ENCODE assay signal across 8 cellular contexts in the genomic region with DNA sequence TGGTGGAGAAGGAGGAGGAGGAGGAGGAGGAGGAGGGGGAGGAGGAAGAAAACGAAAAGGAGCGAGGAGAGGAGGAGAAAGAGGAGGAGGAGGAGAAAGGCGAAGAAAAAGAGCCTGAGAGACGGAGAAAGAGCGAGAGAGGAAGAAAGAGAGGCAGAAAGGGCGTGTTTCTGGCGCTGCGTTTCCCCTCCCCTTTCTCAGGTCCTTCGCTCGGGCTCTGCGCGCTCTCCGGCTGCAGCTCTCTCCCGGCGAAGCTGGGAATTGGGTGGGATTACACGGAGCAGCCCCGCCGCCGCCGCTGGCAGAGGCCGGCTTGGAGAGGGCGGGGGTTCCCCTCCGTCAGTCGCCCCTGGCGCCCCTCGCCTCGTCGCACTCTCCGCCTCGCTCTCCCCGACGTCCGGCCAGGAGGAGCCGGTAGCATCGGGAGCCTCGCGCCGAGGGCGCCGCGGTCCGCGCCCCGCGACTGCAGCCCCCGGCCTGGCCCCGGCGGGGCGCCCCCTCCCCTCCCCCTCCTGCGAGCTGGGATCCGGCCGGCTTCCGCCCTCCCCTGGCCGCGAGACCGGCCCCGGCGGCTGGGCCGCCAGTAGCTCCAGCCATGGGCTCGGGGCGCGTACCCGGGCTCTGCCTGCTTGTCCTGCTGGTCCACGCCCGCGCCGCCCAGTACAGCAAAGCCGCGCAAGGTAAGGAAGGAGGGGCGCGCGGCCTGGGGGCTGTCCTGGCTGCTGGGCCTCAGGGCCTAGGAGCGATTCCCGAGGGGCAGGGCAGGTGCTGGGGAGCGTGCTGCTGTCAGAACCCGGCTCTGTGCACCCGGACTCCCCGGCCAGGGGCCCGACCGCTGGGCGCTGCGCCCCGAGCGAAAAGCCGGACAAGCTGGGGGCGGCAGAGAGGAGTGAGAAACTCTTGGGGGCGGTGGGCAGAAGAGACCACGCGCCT. TPM values are rescaled to one million over a fixed set of nuclear protein-coding genes. Genes with fewer than 3 reads are reported as not detected.
DNase-seq lines count a peak whose midpoint lies in the region; ATAC-seq and TF ChIP-seq lines count a peak whose summit lies in the region.

A gene (plus strand): TSS at position 133 of the 933 bp plus-strand sequence. CDS start 463 bp downstream, at position 596.

- H3K9ac ChIP-seq in PC-3 (ENCODE audit: low read length) (peak within 1 kb of the TSS; percentile 47; the same call in 1 of the 2 replicates), liver (ENCODE audit: low read depth in 1 of 2, low read length in 2 of 2) (no peak within 1 kb of the TSS)

- no peaks in the 10 kb centered on the region for H3K9me2 ChIP-seq in PC-3 (replicated peaks; ENCODE audit: low read length)

- POLR2A ChIA-PET in GM10248 (lab: Yijun Ruan, JAX) = no interaction called here
- POLR2A ChIA-PET in PC-3 (lab: Charles Lee; ENCODE audit: unreplicated experiment) = no interaction called here

- H3K9me3 Mint-ChIP-seq in dendritic cell treated with granulocyte-macrophage colony-stimulating factor and Interleukin-4, amounts not matched to agents 40 ng/mL and 50 ng/mL, for 4 days = no peaks in the 10 kb centered on the region

- TF ChIP-seq CTCF in GM10248 (IDR thresholded peaks at IDR 0.05; ENCODE audit: control extremely low read depth, extremely low read depth, low read depth, missing control alignments) = no peak
- TF ChIP-seq CTCF in PC-3 (conservative IDR thresholded peaks at IDR 0.05; ENCODE audit: low read depth, low read length) = no peak
- TF ChIP-seq CTCF in liver (IDR thresholded peaks at IDR 0.05; ENCODE audit: low read depth, low read length, missing input control) = no peak

- H3K27me3 Mint-ChIP-seq in dendritic cell treated with granulocyte-macrophage colony-stimulating factor and Interleukin-4, amounts not matched to agents 40 ng/mL and 50 ng/mL, for 4 days = peaks cover 85% of the 10 kb centered on the region

- peak within 1 kb of the TSS; percentile 76 for H3K4me3 ChIP-seq in PC-3 (ENCODE audit: low read length)
- H3K4me3 ChIP-seq in liver (ENCODE audit: low read depth in 1 of 3, low read length in 3 of 3) = peak within 1 kb of the TSS in 2 of 3 donors; percentile 55 to 57
- peak within 1 kb of the TSS; percentile 34 for H3K4me3 ChIP-seq in thymus (ENCODE audit: low read length)

- H3K27ac ChIP-seq in PC-3 (ENCODE audit: low read length) = no peak within 1 kb of the TSS
- H3K27ac ChIP-seq in liver (ENCODE audit: low read depth in 1 of 2, low read length in 2 of 2) = no peak within 1 kb of the TSS
- H3K27ac ChIP-seq in thymus (ENCODE audit: low read depth) = no peak within 1 kb of the TSS

- no peaks in the 10 kb centered on the region for H3K36me3 Mint-ChIP-seq in dendritic cell treated with granulocyte-macrophage colony-stimulating factor and Interleukin-4, amounts not matched to agents 40 ng/mL and 50 ng/mL, for 4 days (ENCODE audit: low read depth)

- WGBS in liver = 3% methylated on average over 89 of the region's 89 CpGs
- 2% methylated on average over 89 of the region's 89 CpGs for WGBS in thymus

- peak within 1 kb of the TSS; percentile 57 for H3K4me3 Mint-ChIP-seq in dendritic cell treated with granulocyte-macrophage colony-stimulating factor and Interleukin-4, amounts not matched to agents 40 ng/mL and 50 ng/mL, for 4 days

- H3K79me2 ChIP-seq in PC-3 (ENCODE audit: low read length) = no peaks in the 10 kb centered on the region

- CTCF ChIA-PET in GM10248 (lab: Yijun Ruan, JAX) = interaction anchor here (1.8 to 3.4 kb wide), 3 partner anchors 9 to 26 kb away, joined by 4 to 23 read pairs (median 23); no protein-coding TSS in a partner anchor
- CTCF ChIA-PET in PC-3 (lab: Charles Lee) = interaction anchor here (0.5 kb wide), 1 partner anchor 74 kb away, joined by 3 read pairs; no protein-coding TSS in a partner anchor

- H3K27me3 ChIP-seq in PC-3 (ENCODE audit: low read length) (no peaks in the 10 kb centered on the region), liver (ENCODE audit: control insufficient read depth in 4 of 4, insufficient read depth in 4 of 4, low read length in 3 of 4) (peaks cover 0 to 5% (median 0%) of the 10 kb centered on the region in 4 donors), thymus (ENCODE audit: control insufficient read depth, insufficient read depth) (peaks cover 54% of the 10 kb centered on the region)

- ATAC-seq in PC-3 (peak; percentile 71), GM18909 (IDR thresholded peaks at IDR 0.05; ENCODE audit: poor library complexity, unreplicated experiment) (no peak), GM19023 (IDR thresholded peaks at IDR 0.05; ENCODE audit: unreplicated experiment) (no peak)

- no peak within 1 kb of the TSS for H3K27ac Mint-ChIP-seq in dendritic cell treated with granulocyte-macrophage colony-stimulating factor and Interleukin-4, amounts not matched to agents 40 ng/mL and 50 ng/mL, for 4 days

- peaks cover 22% of the 10 kb centered on the region for H3K4me1 Mint-ChIP-seq in dendritic cell treated with granulocyte-macrophage colony-stimulating factor and Interleukin-4, amounts not matched to agents 40 ng/mL and 50 ng/mL, for 4 days (ENCODE audit: low read depth)

- peak; percentile 18 for DNase-seq in A172 (ENCODE audit: low spot score)
- DNase-seq in GM10248 (ENCODE audit: extremely low spot score) = peak; percentile 68
- DNase-seq in PC-3 = peak; percentile 10

- peak within 1 kb of the TSS; percentile 94 for H3K4me2 ChIP-seq in PC-3 (ENCODE audit: low read length)

- H3K36me3 ChIP-seq in PC-3 (ENCODE audit: low read depth, low read length) (no peaks in the 10 kb centered on the region), liver (ENCODE audit: control insufficient read depth in 4 of 4, insufficient read depth in 3 of 4, low read depth in 1 of 4, low read length in 3 of 4) (no peaks in the 10 kb centered on the region), thymus (ENCODE audit: control insufficient read depth, insufficient read depth) (no peaks in the 10 kb centered on the region)

- H3K4me1 ChIP-seq in PC-3 (ENCODE audit: insufficient read depth, low read length) (peaks cover 13% of the 10 kb centered on the region; the same call in 1 of the 2 replicates), liver (ENCODE audit: control insufficient read depth in 4 of 4, insufficient read depth in 4 of 4, low read length in 3 of 4) (peaks cover 9 to 17% (median 13%) of the 10 kb centered on the region in 4 donors), thymus (ENCODE audit: control insufficient read depth, insufficient read depth, low read length) (no peaks in the 10 kb centered on the region)

- H3K9me3 ChIP-seq in PC-3 (ENCODE audit: low read length) = no peaks in the 10 kb centered on the region
- no peaks in the 10 kb centered on the region for H3K9me3 ChIP-seq in liver (ENCODE audit: control insufficient read depth in 4 of 4, low read length in 3 of 4)
- H3K9me3 ChIP-seq in thymus (ENCODE audit: control insufficient read depth) = no peaks in the 10 kb centered on the region

- intact Hi-C loops in PC-3 (cut with micrococcal nuclease) = no loop called here
- intact Hi-C loops in dendritic cell treated with granulocyte-macrophage colony-stimulating factor and Interleukin-4, amounts not matched to agents 40 ng/mL and 50 ng/mL, for 4 days (cut with micrococcal nuclease) = no loop called here

- TF ChIP-seq RAD21 in liver (IDR thresholded peaks at IDR 0.05) = no peak

- no peaks in the 10 kb centered on the region for H3F3A ChIP-seq in PC-3 (ENCODE audit: low read length, unreplicated experiment)

- peak within 1 kb of the TSS; percentile 85 for H2AFZ ChIP-seq in PC-3 (ENCODE audit: low read length)

- H4K20me1 ChIP-seq in PC-3 (ENCODE audit: low read length) = no peaks in the 10 kb centered on the region

- no TSS peak for BruUV-seq in PC-3 (replicated peaks; lab: Mats Ljungman, UMichigan)

TF ChIP-seq in liver, 16 proteins besides CTCF, POLR2A, EP300 and RAD21:
- no peak for TF ChIP-seq HNF4A (conservative IDR thresholded peaks at IDR 0.05)
- TF ChIP-seq FOXA2 (IDR thresholded peaks at IDR 0.05) = no peak
- TF ChIP-seq HNF4G (IDR thresholded peaks at IDR 0.05) = no peak
- TF ChIP-seq, protein P1, sequence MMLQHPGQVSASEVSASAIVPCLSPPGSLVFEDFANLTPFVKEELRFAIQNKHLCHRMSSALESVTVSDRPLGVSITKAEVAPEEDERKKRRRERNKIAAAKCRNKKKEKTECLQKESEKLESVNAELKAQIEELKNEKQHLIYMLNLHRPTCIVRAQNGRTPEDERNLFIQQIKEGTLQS (IDR thresholded peaks at IDR 0.05) = no peak
- TF ChIP-seq, protein P2, sequence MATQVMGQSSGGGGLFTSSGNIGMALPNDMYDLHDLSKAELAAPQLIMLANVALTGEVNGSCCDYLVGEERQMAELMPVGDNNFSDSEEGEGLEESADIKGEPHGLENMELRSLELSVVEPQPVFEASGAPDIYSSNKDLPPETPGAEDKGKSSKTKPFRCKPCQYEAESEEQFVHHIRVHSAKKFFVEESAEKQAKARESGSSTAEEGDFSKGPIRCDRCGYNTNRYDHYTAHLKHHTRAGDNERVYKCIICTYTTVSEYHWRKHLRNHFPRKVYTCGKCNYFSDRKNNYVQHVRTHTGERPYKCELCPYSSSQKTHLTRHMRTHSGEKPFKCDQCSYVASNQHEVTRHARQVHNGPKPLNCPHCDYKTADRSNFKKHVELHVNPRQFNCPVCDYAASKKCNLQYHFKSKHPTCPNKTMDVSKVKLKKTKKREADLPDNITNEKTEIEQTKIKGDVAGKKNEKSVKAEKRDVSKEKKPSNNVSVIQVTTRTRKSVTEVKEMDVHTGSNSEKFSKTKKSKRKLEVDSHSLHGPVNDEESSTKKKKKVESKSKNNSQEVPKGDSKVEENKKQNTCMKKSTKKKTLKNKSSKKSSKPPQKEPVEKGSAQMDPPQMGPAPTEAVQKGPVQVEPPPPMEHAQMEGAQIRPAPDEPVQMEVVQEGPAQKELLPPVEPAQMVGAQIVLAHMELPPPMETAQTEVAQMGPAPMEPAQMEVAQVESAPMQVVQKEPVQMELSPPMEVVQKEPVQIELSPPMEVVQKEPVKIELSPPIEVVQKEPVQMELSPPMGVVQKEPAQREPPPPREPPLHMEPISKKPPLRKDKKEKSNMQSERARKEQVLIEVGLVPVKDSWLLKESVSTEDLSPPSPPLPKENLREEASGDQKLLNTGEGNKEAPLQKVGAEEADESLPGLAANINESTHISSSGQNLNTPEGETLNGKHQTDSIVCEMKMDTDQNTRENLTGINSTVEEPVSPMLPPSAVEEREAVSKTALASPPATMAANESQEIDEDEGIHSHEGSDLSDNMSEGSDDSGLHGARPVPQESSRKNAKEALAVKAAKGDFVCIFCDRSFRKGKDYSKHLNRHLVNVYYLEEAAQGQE (IDR thresholded peaks at IDR 0.05) = no peak

RNA-seq across cellular contexts. Expression of the gene that starts here (rescaled TPM):
- total RNA-seq in A172 (2014; rRNA removed; shearing (Covaris generic)) = 0.69 and 0.88 TPM in 2 replicates
- total RNA-seq in PC-3 (2014; rRNA removed) = 1.5 and 2.4 TPM in 2 replicates
- total RNA-seq in liver = under 1 TPM; 0.08 to 0.09 TPM
- under 1 TPM; 0.03 to 0.06 TPM for polyA plus RNA-seq in liver
- polyA plus RNA-seq in thymus = 0.14 TPM

Comparison
In these comparisons a context has a peak if more than half of its experiments do, and no peak if none do; other contexts are left out.
1. Peak in DNase-seq in A172; RNA of the gene not detected or under 1 TPM.
2. DNase-seq: peak in every context shown above with its lines; median percentile 68 in GM10248; 18 in A172; 10 in PC-3.